10 cellular contexts compared by ENCODE assay signal in the genomic region with DNA sequence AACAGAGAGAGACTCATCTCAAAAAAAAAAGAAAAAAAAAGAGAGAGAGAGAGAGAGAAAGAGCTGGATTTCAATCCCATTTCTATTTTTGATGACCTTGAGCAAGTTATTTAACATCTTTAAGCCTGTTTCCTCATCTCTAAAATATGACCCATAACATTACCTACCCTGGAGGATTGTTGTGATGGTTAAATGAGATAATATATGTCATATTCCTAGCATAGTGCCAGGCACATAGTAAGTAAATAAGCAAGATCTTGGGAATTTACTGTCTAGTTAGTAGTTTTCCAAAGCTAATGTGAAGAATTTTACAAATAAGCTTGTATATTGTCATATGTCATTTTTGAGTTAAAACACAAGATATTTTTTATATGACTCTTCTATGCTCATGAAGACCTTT.
"Had no signal": no experiment of that assay in that cellular context is flagged by ENCODE, and none has a peak within 500 bp of the region (broad histone marks: within the 10 kb centered on the region; RNA-seq: fewer than 3 reads in every experiment).

No MANE protein-coding gene starts in this region.

- H3K9ac ChIP-seq: GM23248, KMS-11 had no signal

- H3K9me3 Mint-ChIP-seq: H9, IgD-negative memory B cell had no signal

- H3K4me2 ChIP-seq: KMS-11 had no signal

- H3K27ac Mint-ChIP-seq: H9, IgD-negative memory B cell had no signal

- H2AFZ ChIP-seq: GM23248 had no signal

- DNase-seq: GM23248, GOT3, H9, HCEC 1CT, Karpas-422, KBM-7 had no signal

- H3K4me1 Mint-ChIP-seq: IgD-negative memory B cell had no signal

- H3K4me3 ChIP-seq: GM23248 had no signal

- ATAC-seq: HepG2 had no signal

- H3K27ac ChIP-seq: GM23248, HL-60, KMS-11 had no signal

- FAIRE-seq: HepG2 had no signal

- H3K4me3 Mint-ChIP-seq: H9, IgD-negative memory B cell had no signal
